8 cellular contexts compared by ENCODE assay signal in genomic region chr17:21043296-21044232, GRCh38. TPM values are rescaled to one million over a fixed set of nuclear protein-coding genes. Genes with fewer than 3 reads are reported as not detected.
DNase-seq lines count a peak whose midpoint lies in the region; ATAC-seq and TF ChIP-seq lines count a peak whose summit lies in the region.

No MANE protein-coding gene starts in this region.

- H3K4me1 ChIP-seq in A673 (ENCODE audit: insufficient read depth, low read length, poor library complexity, severe bottlenecking) (peaks cover 14% of the 10 kb centered on the region), left lung (peaks cover 14 to 34% of the 10 kb centered on the region in 2 donors)

- peak overlapping the region; percentile 73 for H3K4me3 Mint-ChIP-seq in WTC11

- H3K4me3 ChIP-seq in A673 (ENCODE audit: low read depth, low read length, poor library complexity, severe bottlenecking): peak overlapping the region; percentile 61
- H3K4me3 ChIP-seq in left lung: peak overlapping the region; percentile 49 to 97

- POLR2A ChIA-PET in A673 (lab: Charles Lee; ENCODE audit: low non-redundant PET): interaction anchor here (0.6 to 1.4 kb wide), 3 partner anchors 18 to 1395 kb away, joined by 9 to 12 read pairs (median 11); partner anchors contain the start of gene ALDH3A2
- POLR2A ChIA-PET in WTC11 (lab: Charles Lee): interaction anchor here (0.6 to 2.9 kb wide), 18 partner anchors 9 to 233 kb away, joined by 3 to 36 read pairs (median 5); partner anchors contain the start of genes DHRS7B and TMEM11

- peaks cover 11% of the 10 kb centered on the region for H3K36me3 ChIP-seq in A673 (ENCODE audit: insufficient read depth, low read length, poor library complexity, severe bottlenecking)
- H3K36me3 ChIP-seq in left lung: no peaks in the 10 kb centered on the region

- BruUV-seq in A673 (replicated peaks; lab: Mats Ljungman, UMichigan): TSS peak; percentile 72

- peaks cover 5% of the 10 kb centered on the region; the same call in 1 of the 2 replicates for H3K36me3 Mint-ChIP-seq in WTC11

- intact Hi-C loops in A673 (cut with micrococcal nuclease; ENCODE audit: unreplicated experiment) (loop anchor here (2.0 to 5.0 kb wide), 2 partner anchors 169 to 241 kb away; partner anchors contain the start of genes MAP2K3 and TMEM11), left lung (cut with DNase I) (no loop called here)

- H3K27ac ChIP-seq in A673 (ENCODE audit: low read depth, low read length, poor library complexity, severe bottlenecking) (peak overlapping the region; percentile 95), left lung (peak overlapping the region; percentile 99)

- no peaks in the 10 kb centered on the region for H3K9me3 Mint-ChIP-seq in WTC11

- H3K27me3 ChIP-seq in A673 (replicated peaks; ENCODE audit: insufficient read depth, low read depth, low read length, poor library complexity) (no peaks in the 10 kb centered on the region), left lung (no peaks in the 10 kb centered on the region)

- ATAC-seq in GM18858 (IDR thresholded peaks at IDR 0.05; ENCODE audit: unreplicated experiment) (peak; percentile 76), HG03066 (IDR thresholded peaks at IDR 0.05; ENCODE audit: low read depth, unreplicated experiment) (peak; percentile 72), WTC11 (peak; percentile 88), left lung (peak; percentile 93)

- H3K4me1 Mint-ChIP-seq in WTC11: peaks cover 26% of the 10 kb centered on the region

- peak; percentile 91 for TF ChIP-seq CTCF in A673 (conservative IDR thresholded peaks at IDR 0.05; ENCODE audit: low read depth, low read length)
- TF ChIP-seq CTCF in WTC11 (IDR thresholded peaks at IDR 0.05): peak; percentile 35; the same call in 1 of the 2 replicates
- TF ChIP-seq CTCF in left lung (IDR thresholded peaks at IDR 0.05): peak; percentile 65 to 75

- H3K27ac Mint-ChIP-seq in WTC11: peak overlapping the region; percentile 97

- H3K27me3 Mint-ChIP-seq in WTC11 (ENCODE audit: low read depth): peaks cover 3% of the 10 kb centered on the region

- CTCF ChIA-PET in A673 (lab: Charles Lee) (interaction anchor here (0.8 to 1.6 kb wide), 3 partner anchors 23 to 56 kb away, joined by 5 to 13 read pairs (median 5); no protein-coding TSS in a partner anchor), WTC11 (lab: Charles Lee) (interaction anchor here (0.5 to 2.1 kb wide), 33 partner anchors 9 to 414 kb away, joined by 3 to 36 read pairs (median 5); partner anchors contain the start of gene DHRS7B)

- DNase-seq in A673 (ENCODE audit: low spot score) (peak; percentile 99), NCI-H2171 (lab: John Stamatoyannopoulos, UW) (peak; percentile 97), WTC11 (ENCODE audit: low spot score) (peak; percentile 98), cerebellum (ENCODE audit: low spot score) (peak; percentile 98), left lung (peak; percentile 99)
- peak; percentile 93 for DNase-seq in stimulated activated CD4-positive, alpha-beta T cell treated with anti-CD3 and anti-CD28 coated beads, Interleukin-2, amount 100 ng/mL, for 48 hours

- H3K9me3 ChIP-seq in A673 (ENCODE audit: low read depth, low read length, poor library complexity, severe bottlenecking) (no peaks in the 10 kb centered on the region), left lung (no peaks in the 10 kb centered on the region)

TF ChIP-seq in WTC11, 78 proteins besides CTCF, POLR2A, EP300 and RAD21 (continues in another document):
- TF ChIP-seq ZNF232 (CRISPR knock-in tag; IDR thresholded peaks at IDR 0.05) (no peak), MXD4 (CRISPR knock-in tag; IDR thresholded peaks at IDR 0.05; ENCODE audit: borderline replicate concordance) (no peak), SP1 (CRISPR knock-in tag; conservative IDR thresholded peaks at IDR 0.05) (peak; percentile 19), CREB1 (CRISPR knock-in tag; IDR thresholded peaks at IDR 0.05) (no peak), FOXK1 (CRISPR knock-in tag; IDR thresholded peaks at IDR 0.05) (no peak), OVOL2 (CRISPR knock-in tag; IDR thresholded peaks at IDR 0.05; ENCODE audit: borderline replicate concordance) (no peak), NFE2L1 (CRISPR knock-in tag; IDR thresholded peaks at IDR 0.05) (no peak), E2F5 (CRISPR knock-in tag; IDR thresholded peaks at IDR 0.05) (no peak), GRHL2 (CRISPR knock-in tag; IDR thresholded peaks at IDR 0.05; ENCODE audit: insufficient replicate concordance, severe bottlenecking) (no peak), ZNF396 (CRISPR knock-in tag; IDR thresholded peaks at IDR 0.05; ENCODE audit: borderline replicate concordance) (no peak), FOXP4 (CRISPR knock-in tag; IDR thresholded peaks at IDR 0.05) (0 out of 2 replicates have a peak, but pooled peaks have one; percentile 24), PREB (CRISPR knock-in tag; IDR thresholded peaks at IDR 0.05; ENCODE audit: borderline replicate concordance) (no peak), TEAD1 (CRISPR knock-in tag; IDR thresholded peaks at IDR 0.05) (0 out of 2 replicates have a peak, but pooled peaks have one; percentile 20), ELF4 (CRISPR knock-in tag; IDR thresholded peaks at IDR 0.05; ENCODE audit: low read depth) (no peak), SMAD4 (CRISPR knock-in tag; IDR thresholded peaks at IDR 0.05) (0 out of 2 replicates have a peak, but pooled peaks have one; percentile 40), NFYB (CRISPR knock-in tag; conservative IDR thresholded peaks at IDR 0.05; ENCODE audit: low read depth) (peak; percentile 58)
- TF ChIP-seq, protein P1, sequence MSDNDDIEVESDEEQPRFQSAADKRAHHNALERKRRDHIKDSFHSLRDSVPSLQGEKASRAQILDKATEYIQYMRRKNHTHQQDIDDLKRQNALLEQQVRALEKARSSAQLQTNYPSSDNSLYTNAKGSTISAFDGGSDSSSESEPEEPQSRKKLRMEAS (CRISPR knock-in tag; IDR thresholded peaks at IDR 0.05): peak; percentile 62; the same call in 1 of the 2 replicates
- TF ChIP-seq, protein P2, sequence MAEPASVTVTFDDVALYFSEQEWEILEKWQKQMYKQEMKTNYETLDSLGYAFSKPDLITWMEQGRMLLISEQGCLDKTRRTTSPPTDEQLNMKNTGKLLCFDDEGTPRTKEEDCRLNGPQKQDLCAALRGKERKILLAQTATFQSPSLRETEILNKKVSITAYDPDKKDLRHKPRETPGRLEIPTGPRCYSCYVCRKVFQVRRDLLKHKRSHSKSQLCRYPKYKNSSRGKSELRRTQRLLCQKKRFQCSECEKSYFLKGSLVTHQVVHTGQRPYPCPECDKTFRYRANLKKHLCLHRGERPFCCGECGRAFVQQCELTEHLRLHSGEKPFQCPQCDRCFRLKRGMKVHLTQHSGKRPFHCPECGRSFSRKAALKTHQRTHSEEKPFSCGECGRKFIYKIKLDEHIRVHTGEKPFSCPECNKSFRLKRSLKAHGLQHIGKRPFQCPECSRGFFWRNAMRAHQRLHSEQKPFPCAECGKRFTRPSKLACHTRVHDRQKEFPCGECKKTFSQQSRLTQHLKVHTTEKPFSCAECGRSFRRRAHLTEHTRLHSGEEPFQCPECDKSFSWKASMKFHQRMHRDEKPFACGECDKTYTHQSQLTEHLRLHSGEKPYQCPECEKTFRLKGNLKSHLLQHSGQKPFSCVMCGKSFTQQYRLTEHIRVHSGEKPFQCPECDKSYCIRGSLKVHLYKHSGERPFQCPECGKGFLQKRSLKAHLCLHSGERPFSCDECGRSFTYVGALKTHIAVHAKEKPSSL (CRISPR knock-in tag; conservative IDR thresholded peaks at IDR 0.05): no peak
- TF ChIP-seq, protein P3, sequence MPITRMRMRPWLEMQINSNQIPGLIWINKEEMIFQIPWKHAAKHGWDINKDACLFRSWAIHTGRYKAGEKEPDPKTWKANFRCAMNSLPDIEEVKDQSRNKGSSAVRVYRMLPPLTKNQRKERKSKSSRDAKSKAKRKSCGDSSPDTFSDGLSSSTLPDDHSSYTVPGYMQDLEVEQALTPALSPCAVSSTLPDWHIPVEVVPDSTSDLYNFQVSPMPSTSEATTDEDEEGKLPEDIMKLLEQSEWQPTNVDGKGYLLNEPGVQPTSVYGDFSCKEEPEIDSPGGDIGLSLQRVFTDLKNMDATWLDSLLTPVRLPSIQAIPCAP (CRISPR knock-in tag; IDR thresholded peaks at IDR 0.05): no peak

RNA-seq across cellular contexts. Expression of gene USP22, which starts 0.8 kb away (rescaled TPM):
- total RNA-seq in A673 (2021): 288 and 318 TPM in 2 replicates
- 278 to 289 TPM (median 281 TPM) in 3 replicates for total RNA-seq in WTC11 (2021)
- 309 TPM for total RNA-seq in cerebellum
- 100 to 1,000 TPM; 157 to 187 TPM for total RNA-seq in left lung

Comparison
In these comparisons a context has a peak if more than half of its experiments do, and no peak if none do; other contexts are left out.
1. Peak in every context shown above with its lines: DNase-seq, ATAC-seq, H3K4me3 ChIP-seq and H3K27ac ChIP-seq.
2. CTCF ChIP-seq: peak in every context shown above with its lines; median percentile 91 in A673; 70 in left lung; 35 in WTC11.